In the genomic region with DNA sequence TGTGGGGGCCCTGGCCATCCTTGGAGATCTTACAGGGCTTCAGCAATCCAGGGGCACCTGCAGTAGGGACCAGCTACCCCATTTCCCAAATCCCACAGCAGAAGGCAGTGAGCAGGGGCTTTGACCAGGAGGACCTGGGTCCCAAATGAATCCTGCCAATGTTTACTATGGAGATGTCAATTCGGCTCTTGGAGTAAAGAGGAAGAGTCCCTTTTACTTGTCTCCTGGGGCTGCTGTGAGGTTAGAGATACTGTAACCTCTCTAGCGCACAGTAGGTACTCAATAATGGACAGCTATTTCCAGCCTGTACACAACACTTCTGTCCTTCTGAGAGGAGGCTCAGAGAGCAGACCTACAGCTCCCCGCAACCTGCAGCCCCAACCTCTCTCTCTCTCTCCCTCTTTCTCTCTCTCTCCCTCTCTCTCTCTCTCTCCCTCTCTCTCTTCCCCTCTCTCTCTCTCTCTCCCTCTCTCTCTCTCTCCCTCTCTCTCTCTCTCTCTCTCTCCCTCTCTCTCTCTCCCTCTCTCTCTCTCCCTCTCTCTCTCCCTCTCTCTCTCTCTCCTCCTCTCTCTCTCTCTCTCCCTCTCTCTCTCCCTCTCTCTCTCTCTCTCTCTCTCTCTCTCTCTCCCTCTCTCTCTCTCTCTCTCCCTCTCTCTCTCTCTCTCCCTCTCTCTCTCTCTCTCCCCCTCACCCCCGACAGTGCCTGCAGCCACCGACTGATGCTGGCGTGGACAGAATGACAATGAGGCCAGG, we compare ENCODE assay signal across 9 cellular contexts. TPM values are rescaled to one million over a fixed set of nuclear protein-coding genes. Genes with fewer than 3 reads are reported as not detected.
A peak's percentile ranks its signal among the peaks of the same experiment; 100 is the strongest.
DNase-seq lines count a peak whose midpoint lies in the region; ATAC-seq, FAIRE-seq and TF ChIP-seq lines count a peak whose summit lies in the region.
"Not testable (repeated sequence)": the region's sequence is repeated elsewhere in the genome, so short reads cannot be mapped to it uniquely, and the experiment has no call there.
"Had no signal": no experiment of that assay in that cellular context is flagged by ENCODE, and none has a peak within 500 bp of the region (broad histone marks: within the 10 kb centered on the region; RNA-seq: fewer than 3 reads in every experiment).

No MANE protein-coding gene starts in this region.

- FAIRE-seq in astrocyte (lab: Jason Lieb, UNC): not testable (repeated sequence)

- H3K4me1 ChIP-seq in ACC112 (ENCODE audit: control insufficient read depth, insufficient read depth, low read length, unreplicated experiment) (peaks cover 44% of the 10 kb centered on the region), GM23248 (ENCODE audit: insufficient read depth) (peaks cover 32% of the 10 kb centered on the region), PC-3 (ENCODE audit: insufficient read depth, low read length) (peaks cover 72% of the 10 kb centered on the region), astrocyte (ENCODE audit: insufficient read depth, low read length) (peaks cover 36% of the 10 kb centered on the region), skeletal muscle satellite cell (ENCODE audit: control insufficient read depth, insufficient read depth, low read length) (peaks cover 67% of the 10 kb centered on the region)

- not testable (repeated sequence) for H3K4me3 ChIP-seq in ACC112 (ENCODE audit: low read depth, low read length); GM23248; PC-3 (ENCODE audit: low read length); astrocyte (ENCODE audit: insufficient read depth, low read depth, low read length)
- H3K4me3 ChIP-seq in skeletal muscle satellite cell (ENCODE audit: low read length): peak overlapping the region; percentile 38

- H3K9ac ChIP-seq in GM23248: not testable (repeated sequence)
- H3K9ac ChIP-seq in PC-3 (ENCODE audit: low read length) (peak overlapping the region; percentile 85), astrocyte (ENCODE audit: low read length) (peak overlapping the region; percentile 29), skeletal muscle satellite cell (ENCODE audit: low read depth, low read length) (peak overlapping the region; percentile 74)

- H3K4me2 ChIP-seq in GM23248 (ENCODE audit: unreplicated experiment): peak overlapping the region; percentile 32
- H3K4me2 ChIP-seq in PC-3 (ENCODE audit: low read length): peak overlapping the region; percentile 72
- H3K4me2 ChIP-seq in astrocyte (ENCODE audit: low read length): peak overlapping the region; percentile 53
- peak overlapping the region; percentile 62 for H3K4me2 ChIP-seq in skeletal muscle satellite cell (ENCODE audit: low read length)

- POLR2A ChIA-PET in PC-3 (lab: Charles Lee; ENCODE audit: unreplicated experiment): interaction anchor here (0.6 kb wide), 1 partner anchor 45 kb away, joined by 19 read pairs; no protein-coding TSS in a partner anchor

- BruUV-seq in PC-3 (replicated peaks; lab: Mats Ljungman, UMichigan): TSS peak; percentile 92

- not testable (repeated sequence) for H3K27me3 ChIP-seq in ACC112 (ENCODE audit: insufficient read depth, low read length); GM23248 (replicated peaks; ENCODE audit: insufficient read depth); PC-3 (ENCODE audit: low read length); skeletal muscle satellite cell (ENCODE audit: control insufficient read depth, insufficient read depth, low read length)
- H3K27me3 ChIP-seq in astrocyte (ENCODE audit: insufficient read depth, low read length): peaks cover 15% of the 10 kb centered on the region

- ATAC-seq in PC-3; effector memory CD8-positive, alpha-beta T cell (replicated peaks); natural killer cell: not testable (repeated sequence)

- in situ Hi-C loops in GM23248 (cut with MboI): not testable (repeated sequence)

- H3K4me3 Mint-ChIP-seq in astrocyte (ENCODE audit: unreplicated experiment); effector memory CD8-positive, alpha-beta T cell; glutamatergic neuron (ENCODE audit: unreplicated experiment); natural killer cell: not testable (repeated sequence)

- not testable (repeated sequence) for H3K79me2 ChIP-seq in ACC112 (ENCODE audit: control insufficient read depth, insufficient read depth, low read length, unreplicated experiment); GM23248 (ENCODE audit: insufficient read depth); PC-3 (ENCODE audit: low read length); astrocyte (ENCODE audit: insufficient read depth, low read length)

- not testable (repeated sequence) for H3K9me3 ChIP-seq in GM23248 (ENCODE audit: low read depth); PC-3 (ENCODE audit: low read length); astrocyte (ENCODE audit: insufficient read depth, low read depth, low read length); skeletal muscle satellite cell (replicated peaks; ENCODE audit: low read length)

- CTCF ChIA-PET in PC-3 (lab: Charles Lee): interaction anchor here (0.6 kb wide), 1 partner anchor 202 kb away, joined by 14 read pairs; no protein-coding TSS in a partner anchor

- not testable (repeated sequence) for H3K36me3 Mint-ChIP-seq in astrocyte (ENCODE audit: low read depth, unreplicated experiment); glutamatergic neuron (ENCODE audit: unreplicated experiment); natural killer cell
- H3K36me3 Mint-ChIP-seq in effector memory CD8-positive, alpha-beta T cell (ENCODE audit: insufficient read depth): peaks cover 21% of the 10 kb centered on the region

- not testable (repeated sequence) for H2AFZ ChIP-seq in ACC112 (ENCODE audit: low read length, unreplicated experiment); GM23248; PC-3 (ENCODE audit: low read length)
- peak overlapping the region; percentile 36 for H2AFZ ChIP-seq in astrocyte (ENCODE audit: low read depth, low read length)

- H3K9me3 Mint-ChIP-seq in astrocyte (ENCODE audit: unreplicated experiment); effector memory CD8-positive, alpha-beta T cell; natural killer cell: not testable (repeated sequence)
- H3K9me3 Mint-ChIP-seq in glutamatergic neuron (ENCODE audit: unreplicated experiment): peaks cover 13% of the 10 kb centered on the region

- peaks cover 16% of the 10 kb centered on the region for H3F3A ChIP-seq in GM23248 (ENCODE audit: insufficient read depth)
- H3F3A ChIP-seq in PC-3 (ENCODE audit: low read length, unreplicated experiment): not testable (repeated sequence)

- 48 to 59% methylated on average over 5 to 6 of the region's 6 CpGs for WGBS in GM23248 (ENCODE audit: low coverage in 1 of 2, low lambda C conversion rate in 2 of 2, missing lambda C conversion rate in 2 of 2), 2 experiments

- H3K27ac Mint-ChIP-seq in astrocyte (ENCODE audit: unreplicated experiment): not testable (repeated sequence)
- peak overlapping the region; percentile 44 to 68 for H3K27ac Mint-ChIP-seq in effector memory CD8-positive, alpha-beta T cell
- H3K27ac Mint-ChIP-seq in glutamatergic neuron (ENCODE audit: unreplicated experiment): peak overlapping the region; percentile 68
- H3K27ac Mint-ChIP-seq in natural killer cell: peak overlapping the region; percentile 40 to 54

- DNase-seq in GM23248; astrocyte (ENCODE audit: low read depth); effector memory CD8-positive, alpha-beta T cell; glutamatergic neuron; natural killer cell: not testable (repeated sequence)
- peak; percentile 6 for DNase-seq in PC-3

- not testable (repeated sequence) for H3K4me1 Mint-ChIP-seq in astrocyte (ENCODE audit: low read depth, unreplicated experiment); effector memory CD8-positive, alpha-beta T cell (ENCODE audit: low read depth in 2 of 2); natural killer cell
- H3K4me1 Mint-ChIP-seq in glutamatergic neuron (ENCODE audit: low read depth, unreplicated experiment): peaks cover 26% of the 10 kb centered on the region

- not testable (repeated sequence) for H3K36me3 ChIP-seq in ACC112 (ENCODE audit: insufficient read depth, low read length); GM23248 (ENCODE audit: low read depth); PC-3 (ENCODE audit: low read depth, low read length); astrocyte (ENCODE audit: insufficient read depth, low read length); skeletal muscle satellite cell (ENCODE audit: insufficient read depth, low read length)

- H4K20me1 ChIP-seq in GM23248 (ENCODE audit: insufficient read depth); PC-3 (ENCODE audit: low read length); astrocyte (ENCODE audit: insufficient read depth, low read length): not testable (repeated sequence)

- H3K27me3 Mint-ChIP-seq in astrocyte (ENCODE audit: low read depth, unreplicated experiment) (peaks cover 61% of the 10 kb centered on the region), glutamatergic neuron (ENCODE audit: unreplicated experiment) (peaks cover 15% of the 10 kb centered on the region), natural killer cell (ENCODE audit: low read depth in 2 of 2) (peaks cover 31 to 38% of the 10 kb centered on the region in 2 donors)
- peaks cover 27 to 73% of the 10 kb centered on the region in 2 donors for H3K27me3 Mint-ChIP-seq in effector memory CD8-positive, alpha-beta T cell

- H3K9me2 ChIP-seq in GM23248 (ENCODE audit: insufficient read depth); PC-3 (replicated peaks; ENCODE audit: low read length): not testable (repeated sequence)

- not testable (repeated sequence) for TF ChIP-seq CTCF in PC-3 (conservative IDR thresholded peaks at IDR 0.05; ENCODE audit: low read depth, low read length); astrocyte (IDR thresholded peaks at IDR 0.05; ENCODE audit: insufficient read depth, low read depth, low read length); glutamatergic neuron (IDR thresholded peaks at IDR 0.05; ENCODE audit: partially characterized antibody, unreplicated experiment); natural killer cell (IDR thresholded peaks at IDR 0.05)

- intact Hi-C loops in PC-3 (cut with micrococcal nuclease): loop anchor here (5.0 kb wide), 1 partner anchor 104 kb away; no protein-coding TSS in a partner anchor
- intact Hi-C loops in natural killer cell (cut with micrococcal nuclease): not testable (repeated sequence)

- H3K27ac ChIP-seq in ACC112 (ENCODE audit: low read depth, low read length) (peak overlapping the region; percentile 92), GM23248 (peak overlapping the region; percentile 28; the same call in 1 of the 2 replicates), PC-3 (ENCODE audit: low read length) (peak overlapping the region; percentile 100), astrocyte (ENCODE audit: low read depth, low read length) (peak overlapping the region; percentile 24)

RNA-seq across cellular contexts. Expression of gene CYTH4, which starts 46.4 kb away (rescaled TPM):
- not detected in 2 replicates for total RNA-seq in GM23248 (2014; rRNA removed; shearing (Covaris generic))
- not detected in 2 replicates for polyA plus RNA-seq in GM23248 (2016; fragmentation: Nextera tagmentation; extraction: Ambion mirVana)
- total RNA-seq in PC-3 (2014; rRNA removed) (1.9 and 4.6 TPM in 2 replicates), astrocyte (not detected in 2 replicates), glutamatergic neuron (ENCODE audit: unreplicated experiment) (not detected), natural killer cell (100 to 1,000 TPM; 219 to 260 (median 249) TPM)
- 0.76 and 1.1 TPM in 2 replicates for total RNA-seq in skeletal muscle satellite cell (2012; rRNA removed)
- total RNA-seq: H9 had no signal

Comparison
In these comparisons a context has a peak if more than half of its experiments do, and no peak if none do; other contexts are left out.
1. H3K27ac ChIP-seq: peak in every context shown above with its lines; median percentile 100 in PC-3; 92 in ACC112; 28 in GM23248; 24 in astrocyte.
2. RNA of gene CYTH4, which starts 46.4 kb away (total RNA-seq): 219 to 260 TPM in natural killer cell; 1.9 to 4.6 TPM in PC-3, not detected in GM23248, not detected in astrocyte and not detected in glutamatergic neuron (single experiment); every median in the first group is over 10 times any median in the second.
3. Peak in every context shown above with its lines, with median percentiles within 50 percentile points of each other: H3K4me2 ChIP-seq.